ENCODE assay signal across 13 cellular contexts in the genomic region with DNA sequence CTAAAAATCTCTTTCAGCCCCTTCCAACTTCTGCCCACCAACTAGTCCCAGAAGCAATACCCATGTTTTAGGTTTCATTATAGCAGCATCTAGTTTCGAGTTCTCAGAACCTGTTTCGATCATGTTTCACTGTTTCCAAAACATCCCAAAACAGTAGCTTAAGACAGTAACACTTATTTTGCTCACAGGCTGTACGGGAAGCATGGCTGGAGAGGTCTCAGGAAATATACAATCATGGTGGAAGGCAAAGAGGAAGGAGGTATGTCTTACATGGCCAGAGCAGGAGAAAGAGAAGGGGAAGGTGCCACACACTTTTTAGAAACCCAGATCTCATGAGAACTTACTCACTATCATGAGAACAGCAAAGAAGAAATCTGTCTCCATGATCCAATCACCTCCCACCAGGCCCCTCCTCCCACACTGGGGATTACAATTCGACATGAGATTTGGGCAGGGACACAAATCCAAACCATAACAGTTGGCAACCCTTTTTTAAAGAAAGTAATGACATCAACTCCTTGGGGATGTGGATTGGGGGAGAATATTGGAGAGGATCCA.
DNase-seq lines count a peak whose midpoint lies in the region; ATAC-seq and TF ChIP-seq lines count a peak whose summit lies in the region.
"Had no signal": no experiment of that assay in that cellular context is flagged by ENCODE, and none has a peak within 500 bp of the region (broad histone marks: within the 10 kb centered on the region; RNA-seq: fewer than 3 reads in every experiment).

No MANE protein-coding gene starts in this region.

- no peaks in the 10 kb centered on the region for H4K20me1 ChIP-seq in MM.1S (ENCODE audit: insufficient read depth, low read length)

- peak overlapping the region; percentile 49 for H3K9ac ChIP-seq in MM.1S (ENCODE audit: low read length)

- H3F3A ChIP-seq in MM.1S (ENCODE audit: insufficient read depth, low read length): peaks cover 12% of the 10 kb centered on the region; the same call in 1 of the 2 replicates

- H3K4me3 ChIP-seq in GM12865 (ENCODE audit: low read depth, low read length) (peak overlapping the region; percentile 48), MM.1S (ENCODE audit: low read length) (peak overlapping the region; percentile 25; the same call in 1 of the 2 replicates), uterus (no peak overlapping the region), breast epithelium (no peak overlapping the region)
- H3K4me3 ChIP-seq: esophagus muscularis mucosa had no signal

- peak overlapping the region; percentile 85 for H3K27ac ChIP-seq in MM.1S (ENCODE audit: low read length)
- H3K27ac ChIP-seq in uterus: no peak overlapping the region
- no peak overlapping the region for H3K27ac ChIP-seq in breast epithelium
- H3K27ac ChIP-seq: esophagus muscularis mucosa had no signal

- H3K4me2 ChIP-seq in MM.1S (ENCODE audit: low read depth, low read length): peak overlapping the region; percentile 67

- H3K9me2 ChIP-seq in MM.1S (replicated peaks; ENCODE audit: insufficient read depth, low read length): no peaks in the 10 kb centered on the region

- peak overlapping the region; percentile 59 for H2AFZ ChIP-seq in MM.1S (ENCODE audit: low read length)

- DNase-seq in GM12865 (ENCODE audit: low read depth) (peak; percentile 91), MM.1S (peak; percentile 82), uterus (no peak), breast epithelium (ENCODE audit: low spot score in 2 of 2) (no peak)
- DNase-seq: activated CD4-positive, alpha-beta T cell treated with anti-CD3 and anti-CD28 coated beads, Interleukin-2, amount 10 ng/mL, durations not matched to agents 7 days and 5 days; H9; islet precursor cell; NCI-H1092 had no signal

- TF ChIP-seq CTCF in GM12865 (IDR thresholded peaks at IDR 0.05; ENCODE audit: insufficient read depth, low read depth, low read length, missing control alignments) (no peak), MM.1S (IDR thresholded peaks at IDR 0.05; ENCODE audit: low read length) (no peak), uterus (IDR thresholded peaks at IDR 0.05) (no peak), breast epithelium (IDR thresholded peaks at IDR 0.05) (no peak)

- no peaks in the 10 kb centered on the region for H3K79me2 ChIP-seq in MM.1S (ENCODE audit: low read length)

- intact Hi-C loops in uterus (cut with DNase I; ENCODE audit: low total_unique reads) (no loop called here), breast epithelium (cut with DNase I; ENCODE audit: low total_unique reads) (no loop called here)

- TF ChIP-seq POLR2A in GM19099 (IDR thresholded peaks at IDR 0.05; ENCODE audit: extremely low read depth, insufficient read length, low read depth): peak; percentile 32
- TF ChIP-seq POLR2A in uterus (IDR thresholded peaks at IDR 0.05): no peak
- TF ChIP-seq POLR2A in breast epithelium (IDR thresholded peaks at IDR 0.05): no peak

- H3K4me1 ChIP-seq in MM.1S (ENCODE audit: low read length) (peaks cover 35% of the 10 kb centered on the region), uterus (no peaks in the 10 kb centered on the region), breast epithelium (no peaks in the 10 kb centered on the region)
- H3K4me1 ChIP-seq: esophagus muscularis mucosa had no signal

- no peaks in the 10 kb centered on the region for H3K27me3 ChIP-seq in MM.1S (replicated peaks; ENCODE audit: insufficient read depth, low read length)
- no peaks in the 10 kb centered on the region for H3K27me3 ChIP-seq in uterus
- H3K27me3 ChIP-seq in breast epithelium: no peaks in the 10 kb centered on the region
- H3K27me3 ChIP-seq: esophagus muscularis mucosa had no signal

- H3K9me3 ChIP-seq in MM.1S (replicated peaks; ENCODE audit: insufficient read depth, low read length): no peaks in the 10 kb centered on the region
- H3K9me3 ChIP-seq in uterus: no peaks in the 10 kb centered on the region
- no peaks in the 10 kb centered on the region for H3K9me3 ChIP-seq in breast epithelium
- H3K9me3 ChIP-seq: esophagus muscularis mucosa had no signal

- ATAC-seq in HG02884 (IDR thresholded peaks at IDR 0.05; ENCODE audit: unreplicated experiment) (peak; percentile 58), GM21360 (IDR thresholded peaks at IDR 0.05; ENCODE audit: unreplicated experiment) (no peak), GM19351 (IDR thresholded peaks at IDR 0.05; ENCODE audit: unreplicated experiment) (no peak)

- H3K36me3 ChIP-seq in MM.1S (replicated peaks; ENCODE audit: insufficient read depth, low read length) (no peaks in the 10 kb centered on the region), uterus (no peaks in the 10 kb centered on the region), breast epithelium (no peaks in the 10 kb centered on the region)
- H3K36me3 ChIP-seq: esophagus muscularis mucosa had no signal

Comparison
In these comparisons a context has a peak if more than half of its experiments do, and no peak if none do; other contexts are left out.
1. DNase-seq: peak in GM12865 (single experiment) and MM.1S (single experiment); none in uterus (0 of 2) and breast epithelium (0 of 2).
2. H3K4me3 ChIP-seq: peak in GM12865 (single experiment) and MM.1S (single experiment); none in uterus (0 of 2) and breast epithelium (0 of 3).